Comparison of ENCODE assay signal across 18 cellular contexts in genomic region chr17:5888811-5889210, GRCh38.
"Had no signal": no experiment of that assay in that cellular context is flagged by ENCODE, and none has a peak within 500 bp of the region (broad histone marks: within the 10 kb centered on the region; RNA-seq: fewer than 3 reads in every experiment).

No MANE protein-coding gene starts in this region.

- DNase-seq: activated naive CD4-positive, alpha-beta T cell treated with anti-CD3 and anti-CD28 coated beads for 36 hours; activated naive CD8-positive, alpha-beta T cell treated with anti-CD3 and anti-CD28 coated beads, Interleukin-2, amount 10 ng/mL, durations not matched to agents 7 days and 5 days; activated T-cell treated with anti-CD3 and anti-CD28 coated beads, Interleukin-2, amount 50 U/mL, for 1 hour; amniotic stem cell; body of pancreas; caudate nucleus; heart right ventricle; lower lobe of right lung; naive B cell; posterior cingulate gyrus; right lobe of liver; stimulated activated CD4-positive, alpha-beta T cell treated with anti-CD3 and anti-CD28 coated beads, Interleukin-15, amount 100 ng/mL, for 24 hours; stimulated activated CD8-positive, alpha-beta memory T cell treated with anti-CD3 and anti-CD28 coated beads, Interleukin-4, amount 100 ng/mL, for 48 hours; stimulated activated naive B cell treated with anti-CD40 and anti-IgM and Interleukin-4, amounts not matched to agents 10 μg/mL and 1 μg/mL and 100 μg/mL, for 72 hours; T1000; testis had no signal

- H3K9me3 ChIP-seq: body of pancreas, lower lobe of right lung, right lobe of liver, testis, vagina had no signal

- H3K27me3 ChIP-seq: body of pancreas, testis, vagina had no signal

- H3K36me3 ChIP-seq: heart right ventricle, lower lobe of right lung, right lobe of liver, vagina had no signal

- H3K4me3 ChIP-seq: body of pancreas, heart right ventricle, lower lobe of right lung, right lobe of liver, smooth muscle cell, testis, vagina had no signal

- H3K4me1 ChIP-seq: body of pancreas, heart right ventricle, lower lobe of right lung, right lobe of liver, testis, vagina had no signal

- H3K27ac ChIP-seq: body of pancreas, heart right ventricle, lower lobe of right lung, right lobe of liver, testis, vagina had no signal
